20 cellular contexts compared by ENCODE assay signal in genomic region chr2:127614246-127614645, GRCh38. TPM values are rescaled to one million over a fixed set of nuclear protein-coding genes. Genes with fewer than 3 reads are reported as not detected.
"Had no signal": no experiment of that assay in that cellular context is flagged by ENCODE, and none has a peak within 500 bp of the region (broad histone marks: within the 10 kb centered on the region; RNA-seq: fewer than 3 reads in every experiment).

No MANE protein-coding gene starts in this region.

- H3K36me3 Mint-ChIP-seq: brain had no signal

- H3K4me2 ChIP-seq: hepatocyte had no signal

- H3K4me1 ChIP-seq: lower lobe of right lung, prostate gland, right atrium auricular region, upper lobe of left lung had no signal

- H3K27ac ChIP-seq: dorsolateral prefrontal cortex, hepatocyte, lower lobe of right lung, prostate gland, right atrium auricular region, suprapubic skin, upper lobe of left lung had no signal

- H3K4me3 ChIP-seq: dorsolateral prefrontal cortex, hepatocyte, lower lobe of right lung, prostate gland, right atrium auricular region, suprapubic skin, upper lobe of left lung had no signal

- H3K36me3 ChIP-seq: lower lobe of right lung, prostate gland, right atrium auricular region, suprapubic skin, upper lobe of left lung had no signal

- H3K27ac Mint-ChIP-seq: activated CD4-positive, alpha-beta T cell treated with anti-CD3 and anti-CD28 coated beads, Interleukin-2, amount 10 ng/mL, durations not matched to agents 24 days and 14 days; activated CD8-positive, alpha-beta T cell treated with anti-CD3 and anti-CD28 coated beads for 36 hours; activated T-cell treated with anti-CD3 and anti-CD28 coated beads, Interleukin-2, amount 50 U/mL, for 72 hours; brain; nephron progenitor cell; stimulated activated naive CD8-positive, alpha-beta T cell treated with anti-CD3 and anti-CD28 coated beads, Interleukin-15, amount 100 ng/mL, for 72 hours had no signal

- H3K79me2 ChIP-seq: hepatocyte had no signal

- H3K27me3 ChIP-seq: dorsolateral prefrontal cortex, hepatocyte, right atrium auricular region, suprapubic skin, upper lobe of left lung had no signal

- H2AFZ ChIP-seq: hepatocyte had no signal

- H3K9me3 ChIP-seq: prostate gland had no signal

- DNase-seq: activated CD4-positive, alpha-beta T cell treated with anti-CD3 and anti-CD28 coated beads, Interleukin-2, amount 10 ng/mL, durations not matched to agents 24 days and 14 days; activated CD8-positive, alpha-beta T cell treated with anti-CD3 and anti-CD28 coated beads for 36 hours; activated gamma-delta T cell treated with Interleukin-2 at 50 U/mL for 16 hours; activated T-cell treated with anti-CD3 and anti-CD28 coated beads, Interleukin-2, amount 50 U/mL, for 72 hours; central memory CD4-positive, alpha-beta T cell; lower lobe of right lung; nephron progenitor cell; nucleus accumbens; small intestine; stimulated activated CD4-positive, alpha-beta T cell treated with anti-CD3 and anti-CD28 coated beads, Interleukin-4, amount 100 ng/mL, for 1 hour had no signal

- FAIRE-seq: colon, small intestine had no signal

- ATAC-seq: activated CD8-positive, alpha-beta T cell treated with anti-CD3 and anti-CD28 coated beads for 36 hours; activated T-cell treated with anti-CD3 and anti-CD28 coated beads, Interleukin-2, amount 50 U/mL, for 72 hours; lower lobe of right lung; stimulated activated naive CD8-positive, alpha-beta T cell treated with anti-CD3 and anti-CD28 coated beads, Interleukin-15, amount 100 ng/mL, for 72 hours had no signal

- H3K4me3 Mint-ChIP-seq: activated CD4-positive, alpha-beta T cell treated with anti-CD3 and anti-CD28 coated beads, Interleukin-2, amount 10 ng/mL, durations not matched to agents 24 days and 14 days; activated CD8-positive, alpha-beta T cell treated with anti-CD3 and anti-CD28 coated beads for 36 hours; activated T-cell treated with anti-CD3 and anti-CD28 coated beads, Interleukin-2, amount 50 U/mL, for 72 hours; brain; nephron progenitor cell; stimulated activated naive CD8-positive, alpha-beta T cell treated with anti-CD3 and anti-CD28 coated beads, Interleukin-15, amount 100 ng/mL, for 72 hours had no signal

RNA-seq across cellular contexts. Expression of gene GPR17, which starts 31.7 kb away (rescaled TPM):
- total RNA-seq: activated CD4-positive, alpha-beta T cell treated with anti-CD3 and anti-CD28 coated beads, Interleukin-2, amount 10 ng/mL, durations not matched to agents 24 days and 14 days; activated CD8-positive, alpha-beta T cell treated with anti-CD3 and anti-CD28 coated beads for 36 hours; activated T-cell treated with anti-CD3 and anti-CD28 coated beads, Interleukin-2, amount 50 U/mL, for 72 hours; glomerular endothelial cell; hepatocyte; prostate gland had no signal
